ENCODE assay signal across 8 cellular contexts in genomic region chr17:78176548-78177025, GRCh38. TPM values are rescaled to one million over a fixed set of nuclear protein-coding genes. Genes with fewer than 3 reads are reported as not detected.
DNase-seq lines count a peak whose midpoint lies in the region; TF ChIP-seq lines count a peak whose summit lies in the region.

No MANE protein-coding gene starts in this region.

- TF ChIP-seq CTCF in fibroblast of lung (conservative IDR thresholded peaks at IDR 0.05 in 1 of 2, IDR thresholded peaks at IDR 0.05 in 1 of 2; ENCODE audit: low read depth in 1 of 2, low read length in 2 of 2): peak; percentile 73 to 84
- peak; percentile 66 for TF ChIP-seq CTCF in osteoblast (IDR thresholded peaks at IDR 0.05; ENCODE audit: extremely low read depth, low read depth, low read length)
- TF ChIP-seq CTCF in tibial artery (IDR thresholded peaks at IDR 0.05): peak; percentile 75 to 90

- peaks cover 84% of the 10 kb centered on the region for H3K36me3 ChIP-seq in NT2/D1 (ENCODE audit: insufficient read depth, insufficient read length, low read length)
- peaks cover 3% of the 10 kb centered on the region for H3K36me3 ChIP-seq in fibroblast of lung (ENCODE audit: control insufficient read depth, insufficient read depth, low read length)
- H3K36me3 ChIP-seq in osteoblast (ENCODE audit: insufficient read depth, low read length): peaks cover 12% of the 10 kb centered on the region
- peaks cover under 1 to 14% (median 4%) of the 10 kb centered on the region in 3 donors for H3K36me3 ChIP-seq in tibial artery

- H3K36me3 Mint-ChIP-seq in activated T-cell treated with anti-CD3 and anti-CD28 coated beads, Interleukin-2, amount 50 U/mL, for 24 hours (ENCODE audit: low read depth): peaks cover 89% of the 10 kb centered on the region

- no peaks in the 10 kb centered on the region for H3K27me3 Mint-ChIP-seq in activated T-cell treated with anti-CD3 and anti-CD28 coated beads, Interleukin-2, amount 50 U/mL, for 24 hours

- peaks cover 57% of the 10 kb centered on the region for H3K4me1 Mint-ChIP-seq in activated T-cell treated with anti-CD3 and anti-CD28 coated beads, Interleukin-2, amount 50 U/mL, for 24 hours (ENCODE audit: low read depth)

- H2AFZ ChIP-seq in fibroblast of lung (ENCODE audit: low read length) (no peak overlapping the region), osteoblast (ENCODE audit: low read length) (no peak overlapping the region)

- H3K4me1 ChIP-seq in NT2/D1 (ENCODE audit: insufficient read depth, insufficient read length) (peaks cover 31% of the 10 kb centered on the region), fibroblast of lung (ENCODE audit: control insufficient read depth, extremely low read depth, insufficient read depth, low read length) (peaks cover 8% of the 10 kb centered on the region), osteoblast (ENCODE audit: insufficient read depth, low read length) (no peaks in the 10 kb centered on the region), tibial artery (peaks cover 11 to 79% (median 50%) of the 10 kb centered on the region in 4 donors)

- no peaks in the 10 kb centered on the region for H3K79me2 ChIP-seq in fibroblast of lung (ENCODE audit: control insufficient read depth, insufficient read depth, low read length)
- H3K79me2 ChIP-seq in osteoblast (ENCODE audit: insufficient read depth, low read length): no peaks in the 10 kb centered on the region

- no peak overlapping the region for H3K4me2 ChIP-seq in fibroblast of lung (ENCODE audit: extremely low read depth, insufficient read depth, low read length)
- H3K4me2 ChIP-seq in osteoblast (ENCODE audit: insufficient read depth, low read length): no peak overlapping the region

- H3K27ac Mint-ChIP-seq in activated T-cell treated with anti-CD3 and anti-CD28 coated beads, Interleukin-2, amount 50 U/mL, for 24 hours: no peak overlapping the region

- H3K4me3 ChIP-seq in NT2/D1 (ENCODE audit: insufficient read length, low read depth): no peak overlapping the region
- no peak overlapping the region for H3K4me3 ChIP-seq in fibroblast of lung (replicated peaks in 1 of 4; ENCODE audit: control extremely low read depth in 1 of 4, insufficient read depth in 1 of 4, low read depth in 3 of 4, low read length in 4 of 4)
- H3K4me3 ChIP-seq in osteoblast (ENCODE audit: insufficient read depth, low read length): no peak overlapping the region
- no peak overlapping the region for H3K4me3 ChIP-seq in tibial artery

- H4K20me1 ChIP-seq in fibroblast of lung (ENCODE audit: control insufficient read depth, extremely low read depth, insufficient read depth, low read length) (no peaks in the 10 kb centered on the region), osteoblast (ENCODE audit: insufficient read depth, low read length) (peaks cover 5% of the 10 kb centered on the region)

- no peak overlapping the region for H3K27ac ChIP-seq in fibroblast of lung (ENCODE audit: insufficient read depth, low read length)
- H3K27ac ChIP-seq in osteoblast (ENCODE audit: low read depth, low read length): no peak overlapping the region
- H3K27ac ChIP-seq in tibial artery: no peak overlapping the region

- intact Hi-C loops in tibial artery (cut with DNase I; ENCODE audit: low total_unique reads): loop anchor here (2.0 kb wide), 1 partner anchor 64 kb away; no protein-coding TSS in a partner anchor

- H3K9ac ChIP-seq in NT2/D1 (ENCODE audit: insufficient read length, low read depth): peak overlapping the region; percentile 15
- H3K9ac ChIP-seq in fibroblast of lung (ENCODE audit: insufficient read depth, low read length): no peak overlapping the region

- H3K4me3 Mint-ChIP-seq in activated T-cell treated with anti-CD3 and anti-CD28 coated beads, Interleukin-2, amount 50 U/mL, for 24 hours: no peak overlapping the region

- H3K9me3 ChIP-seq in NT2/D1 (ENCODE audit: insufficient read depth, low read length): no peaks in the 10 kb centered on the region
- H3K9me3 ChIP-seq in fibroblast of lung (ENCODE audit: control insufficient read depth, insufficient read depth, low read depth, low read length): no peaks in the 10 kb centered on the region
- H3K9me3 ChIP-seq in osteoblast (ENCODE audit: low read depth, low read length): no peaks in the 10 kb centered on the region
- H3K9me3 ChIP-seq in tibial artery: no peaks in the 10 kb centered on the region

- H3K27me3 ChIP-seq in NT2/D1 (ENCODE audit: insufficient read depth, insufficient read length) (no peaks in the 10 kb centered on the region), fibroblast of lung (ENCODE audit: control insufficient read depth, insufficient read depth, low read length) (no peaks in the 10 kb centered on the region), osteoblast (ENCODE audit: insufficient read depth, low read length) (no peaks in the 10 kb centered on the region), tibial artery (no peaks in the 10 kb centered on the region)

- H3K9me3 Mint-ChIP-seq in activated T-cell treated with anti-CD3 and anti-CD28 coated beads, Interleukin-2, amount 50 U/mL, for 24 hours: no peaks in the 10 kb centered on the region

- peak; percentile 20 for DNase-seq in NCI-H345 (lab: John Stamatoyannopoulos, UW)
- no peak for DNase-seq in NCI-H345 treated with DMSO at 0.1 percent for 48 hours (lab: John Stamatoyannopoulos, UW; ENCODE audit: unreplicated experiment)
- peak; percentile 30 for DNase-seq in NT2/D1 (ENCODE audit: low read depth, low spot score)
- DNase-seq in activated T-cell treated with anti-CD3 and anti-CD28 coated beads, Interleukin-2, amount 50 U/mL, for 24 hours: peak; percentile 86
- DNase-seq in fibroblast of lung (ENCODE audit: low read depth in 2 of 2): peak; percentile 25 to 38
- peak; percentile 92 for DNase-seq in osteoblast (ENCODE audit: insufficient read length, low spot score, missing footprints)
- peak; percentile 56 to 81 for DNase-seq in tibial artery
- no peak for DNase-seq in cerebellar nuclear complex (lab: John Stamatoyannopoulos, UW)

RNA-seq across cellular contexts. Expression of gene SYNGR2, which starts 8.2 kb away (rescaled TPM):
- total RNA-seq in fibroblast of lung (9.5 and 15.5 TPM in 2 replicates), osteoblast (1.5 and 3.3 TPM in 2 replicates)
- 23.8 and 25.0 TPM in 2 replicates for polyA plus RNA-seq in fibroblast of lung
- 25.2 and 27.5 TPM in 2 replicates for polyA plus RNA-seq in fibroblast of lung (2012)
- polyA minus RNA-seq in fibroblast of lung (ENCODE audit: low replicate concordance): 57.1 and 67.4 TPM in 2 replicates

RNA-seq across cellular contexts. Expression of gene TK1, which starts 10.3 kb away (rescaled TPM):
- total RNA-seq in fibroblast of lung: 7.7 and 69.2 TPM in 2 replicates
- 40.6 and 138 TPM in 2 replicates for polyA plus RNA-seq in fibroblast of lung
- 52.7 and 151 TPM in 2 replicates for polyA plus RNA-seq in fibroblast of lung (2012)
- 125 and 169 TPM in 2 replicates for polyA minus RNA-seq in fibroblast of lung (ENCODE audit: low replicate concordance)
- total RNA-seq in osteoblast: 17.7 and 23.9 TPM in 2 replicates

RNA-seq across cellular contexts. Expression of gene AFMID, which starts 10.6 kb away (rescaled TPM):
- 24.1 and 29.2 TPM in 2 replicates for total RNA-seq in fibroblast of lung
- 20.9 and 28.1 TPM in 2 replicates for polyA plus RNA-seq in fibroblast of lung
- polyA plus RNA-seq in fibroblast of lung (2012): 24.8 and 38.7 TPM in 2 replicates
- 25.2 and 49.0 TPM in 2 replicates for polyA minus RNA-seq in fibroblast of lung (ENCODE audit: low replicate concordance)
- total RNA-seq in osteoblast: 20.0 and 23.2 TPM in 2 replicates

RNA-seq across cellular contexts. Expression of gene C17orf99, which starts 30.4 kb away (rescaled TPM):
- total RNA-seq in fibroblast of lung (not detected in 2 replicates), osteoblast (not detected in 2 replicates)
- polyA plus RNA-seq in fibroblast of lung: not detected in 2 replicates
- not detected in 2 replicates for polyA plus RNA-seq in fibroblast of lung (2012)
- not detected in 2 replicates for polyA minus RNA-seq in fibroblast of lung (ENCODE audit: low replicate concordance)

RNA-seq across cellular contexts. Expression of gene BIRC5, which starts 37.5 kb away (rescaled TPM):
- total RNA-seq in fibroblast of lung (3.6 and 28.6 TPM in 2 replicates), osteoblast (8.0 and 11.5 TPM in 2 replicates)
- 11.1 and 55.0 TPM in 2 replicates for polyA plus RNA-seq in fibroblast of lung
- polyA plus RNA-seq in fibroblast of lung (2012): 13.3 and 58.6 TPM in 2 replicates
- 6.2 and 39.1 TPM in 2 replicates for polyA minus RNA-seq in fibroblast of lung (ENCODE audit: low replicate concordance)

Comparison
In these comparisons a context has a peak if more than half of its experiments do, and no peak if none do; other contexts are left out.
1. DNase-seq: peak in NCI-H345 (single experiment), NT2/D1 (single experiment), activated T-cell treated with anti-CD3 and anti-CD28 coated beads, Interleukin-2, amount 50 U/mL, for 24 hours (single experiment), fibroblast of lung (2 of 2), osteoblast (single experiment) and tibial artery (2 of 2); none in NCI-H345 treated with DMSO at 0.1 percent for 48 hours (single experiment) and cerebellar nuclear complex (0 of 2).
2. Peak in every context shown above with its lines, with median percentiles within 50 percentile points of each other: CTCF ChIP-seq.